2 cellular contexts compared by ENCODE assay signal in the genomic region with DNA sequence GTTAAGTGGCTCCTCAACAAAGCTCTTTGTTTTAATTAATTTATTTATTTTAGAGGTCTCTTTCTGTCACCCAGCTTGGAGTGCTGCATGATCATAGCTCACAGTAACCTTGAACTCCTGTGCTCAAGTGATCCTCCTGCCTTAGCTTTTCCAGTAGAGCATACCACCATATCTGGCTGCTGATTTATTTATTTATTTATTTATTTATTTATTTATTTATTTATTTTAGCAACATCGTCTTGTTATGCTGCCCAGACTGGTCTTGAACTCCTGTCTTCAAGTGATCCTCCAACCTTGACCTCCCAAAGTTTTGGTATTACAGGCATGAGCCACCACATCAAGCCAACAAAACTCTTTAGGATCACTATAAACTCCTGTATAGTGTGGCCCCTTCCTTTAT.
TF ChIP-seq lines count a peak whose summit lies in the region.

No MANE protein-coding gene starts in this region.

TF ChIP-seq in A549, 52 proteins besides CTCF, POLR2A, EP300 and RAD21:
- TF ChIP-seq, protein P1, sequence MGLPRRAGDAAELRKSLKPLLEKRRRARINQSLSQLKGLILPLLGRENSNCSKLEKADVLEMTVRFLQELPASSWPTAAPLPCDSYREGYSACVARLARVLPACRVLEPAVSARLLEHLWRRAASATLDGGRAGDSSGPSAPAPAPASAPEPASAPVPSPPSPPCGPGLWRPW (IDR thresholded peaks at IDR 0.05) = no peak
- TF ChIP-seq KDM1A (IDR thresholded peaks at IDR 0.05; ENCODE audit: low read depth) (no peak), HEYL (CRISPR knock-in tag; IDR thresholded peaks at IDR 0.05) (no peak), ZC3H11A (IDR thresholded peaks at IDR 0.05) (peak; percentile 60)
TF ChIP-seq in A549: peak in this region for 1.

TF ChIP-seq in HEK293, 187 proteins besides CTCF, POLR2A, EP300 and RAD21:
- TF ChIP-seq SP7 (tag by site-specific recombination; IDR thresholded peaks at IDR 0.05) (no peak), ZBTB8A (tag by site-specific recombination; IDR thresholded peaks at IDR 0.05) (peak; percentile 34), BCL11B (tag by site-specific recombination; IDR thresholded peaks at IDR 0.05; ENCODE audit: low read depth) (no peak), ZNF518A (tag by site-specific recombination; conservative IDR thresholded peaks at IDR 0.05; ENCODE audit: low read depth) (peak; percentile 72), ZNF530 (tag by site-specific recombination; IDR thresholded peaks at IDR 0.05; ENCODE audit: low read depth) (0 out of 2 replicates have a peak, but pooled peaks have one; percentile 35), ZBTB21 (tag by site-specific recombination; IDR thresholded peaks at IDR 0.05) (0 out of 2 replicates have a peak, but pooled peaks have one; percentile 16), HOXC10 (CRISPR knock-in tag; IDR thresholded peaks at IDR 0.05) (no peak), ZEB2 (tag by site-specific recombination; IDR thresholded peaks at IDR 0.05) (no peak), ZNF510 (tag by site-specific recombination; IDR thresholded peaks at IDR 0.05; ENCODE audit: insufficient replicate concordance) (peak; percentile 38), ZNF394 (tag by site-specific recombination; IDR thresholded peaks at IDR 0.05; ENCODE audit: borderline replicate concordance) (peak; percentile 72; the same call in 1 of the 2 replicates), ZNF132 (tag by site-specific recombination; IDR thresholded peaks at IDR 0.05; ENCODE audit: borderline replicate concordance) (no peak), REST (tag by site-specific recombination; IDR thresholded peaks at IDR 0.05) (peak; percentile 39; the same call in 1 of the 2 replicates), ZNF654 (tag by site-specific recombination; IDR thresholded peaks at IDR 0.05; ENCODE audit: low read depth) (peak; percentile 22), ZNF513 (tag by site-specific recombination; IDR thresholded peaks at IDR 0.05) (no peak), ZNF580 (tag by site-specific recombination; IDR thresholded peaks at IDR 0.05) (no peak), SCRT2 (tag by site-specific recombination; IDR thresholded peaks at IDR 0.05) (no peak), ZNF140 (tag by site-specific recombination; IDR thresholded peaks at IDR 0.05) (peak; percentile 90), ZBTB11 (tag by site-specific recombination; conservative IDR thresholded peaks at IDR 0.05; ENCODE audit: low read depth) (peak; percentile 61), INSM2 (tag by site-specific recombination; IDR thresholded peaks at IDR 0.05) (no peak), ZNF19 (tag by site-specific recombination; IDR thresholded peaks at IDR 0.05; ENCODE audit: low read depth) (0 out of 2 replicates have a peak, but pooled peaks have one; percentile 51), ZNF426 (tag by site-specific recombination; IDR thresholded peaks at IDR 0.05) (peak; percentile 80), ZNF623 (tag by site-specific recombination; IDR thresholded peaks at IDR 0.05) (peak; percentile 32; the same call in 1 of the 2 replicates), ZNF433 (tag by site-specific recombination; IDR thresholded peaks at IDR 0.05; ENCODE audit: low read depth) (peak; percentile 76), ZNF214 (tag by site-specific recombination; IDR thresholded peaks at IDR 0.05; ENCODE audit: borderline replicate concordance) (no peak), ZIC2 (tag by site-specific recombination; IDR thresholded peaks at IDR 0.05) (no peak), ZNF501 (tag by site-specific recombination; IDR thresholded peaks at IDR 0.05) (no peak), ZNF266 (tag by site-specific recombination; IDR thresholded peaks at IDR 0.05; ENCODE audit: low read depth) (peak; percentile 53; the same call in 1 of the 2 replicates), ZNF555 (tag by site-specific recombination; conservative IDR thresholded peaks at IDR 0.05) (peak; percentile 77)
- TF ChIP-seq, protein P2, sequence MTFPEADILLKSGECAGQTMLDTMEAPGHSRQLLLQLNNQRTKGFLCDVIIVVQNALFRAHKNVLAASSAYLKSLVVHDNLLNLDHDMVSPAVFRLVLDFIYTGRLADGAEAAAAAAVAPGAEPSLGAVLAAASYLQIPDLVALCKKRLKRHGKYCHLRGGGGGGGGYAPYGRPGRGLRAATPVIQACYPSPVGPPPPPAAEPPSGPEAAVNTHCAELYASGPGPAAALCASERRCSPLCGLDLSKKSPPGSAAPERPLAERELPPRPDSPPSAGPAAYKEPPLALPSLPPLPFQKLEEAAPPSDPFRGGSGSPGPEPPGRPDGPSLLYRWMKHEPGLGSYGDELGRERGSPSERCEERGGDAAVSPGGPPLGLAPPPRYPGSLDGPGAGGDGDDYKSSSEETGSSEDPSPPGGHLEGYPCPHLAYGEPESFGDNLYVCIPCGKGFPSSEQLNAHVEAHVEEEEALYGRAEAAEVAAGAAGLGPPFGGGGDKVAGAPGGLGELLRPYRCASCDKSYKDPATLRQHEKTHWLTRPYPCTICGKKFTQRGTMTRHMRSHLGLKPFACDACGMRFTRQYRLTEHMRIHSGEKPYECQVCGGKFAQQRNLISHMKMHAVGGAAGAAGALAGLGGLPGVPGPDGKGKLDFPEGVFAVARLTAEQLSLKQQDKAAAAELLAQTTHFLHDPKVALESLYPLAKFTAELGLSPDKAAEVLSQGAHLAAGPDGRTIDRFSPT (tag by site-specific recombination; IDR thresholded peaks at IDR 0.05) = no peak
